ENCODE assay signal across 18 cellular contexts in genomic region chr1:209561561-209561960, GRCh38. TPM values are rescaled to one million over a fixed set of nuclear protein-coding genes. Genes with fewer than 3 reads are reported as not detected.
DNase-seq lines count a peak whose midpoint lies in the region; ATAC-seq, FAIRE-seq and TF ChIP-seq lines count a peak whose summit lies in the region.
"Had no signal": no experiment of that assay in that cellular context is flagged by ENCODE, and none has a peak within 500 bp of the region (broad histone marks: within the 10 kb centered on the region; RNA-seq: fewer than 3 reads in every experiment).

No MANE protein-coding gene starts in this region.

- no peak for DNase-seq in GM23338 (ENCODE audit: low spot score)
- DNase-seq in NCI-H82 treated with DMSO at 0.1 percent for 48 hours (lab: John Stamatoyannopoulos, UW; ENCODE audit: unreplicated experiment), result peak; percentile 88
- DNase-seq in glutamatergic neuron, result peak; percentile 28
- DNase-seq in trophoblast cell, result no peak
- DNase-seq in testis, result no peak
- no peak for DNase-seq in activated CD4-positive, alpha-beta T cell treated with anti-CD3 and anti-CD28 coated beads, Interleukin-2, amount 50 U/mL, for 1 hour
- no peak for DNase-seq in DMS153 (lab: John Stamatoyannopoulos, UW)
- no peak for DNase-seq in HepG2 (ENCODE audit: low spot score)
- DNase-seq: CD8-positive, alpha-beta T cell; COR-L47 had no signal

- in situ Hi-C loops in HepG2 (cut with HindIII; ENCODE audit: extremely low pct_ligation_motif_present, low pct_unique_long_range_greater_than_20kb), result no loop called here

- no CpG with 5 or more reads among the region's 5 CpGs for WGBS in trophoblast cell (ENCODE audit: extremely low coverage, insufficient coverage, insufficient read length)
- WGBS in testis, 2 donors, result 84 to 87% methylated on average over 5 of the region's 5 CpGs
- WGBS in HepG2 (ENCODE audit: low lambda C conversion rate), result 5% methylated on average over 5 of the region's 5 CpGs

- H4K8ac ChIP-seq in trophoblast cell (ENCODE audit: low read depth, low read length), result no peak overlapping the region

- TF ChIP-seq EP300 in HepG2 (IDR thresholded peaks at IDR 0.05; ENCODE audit: low read depth in 2 of 2, low read length in 2 of 2), result no peak
- TF ChIP-seq EP300 in HepG2 (CRISPR knock-in tag; IDR thresholded peaks at IDR 0.05; ENCODE audit: borderline replicate concordance), result no peak

- no peak overlapping the region for H2AK5ac ChIP-seq in trophoblast cell (ENCODE audit: low read length)

- H4K20me1 ChIP-seq in GM23338 (replicated peaks; ENCODE audit: insufficient read depth), result no peaks in the 10 kb centered on the region
- no peaks in the 10 kb centered on the region for H4K20me1 ChIP-seq in HepG2 (ENCODE audit: insufficient read depth, low read length)

- H3K4me3 ChIP-seq in GM23338 (no peak overlapping the region), trophoblast cell (ENCODE audit: low read depth, low read length) (peak overlapping the region; percentile 11), testis (no peak overlapping the region), HepG2 (replicated peaks in 1 of 3; ENCODE audit: insufficient read depth in 1 of 3, low read depth in 2 of 3, low read length in 3 of 3) (no peak overlapping the region)
- H3K4me3 ChIP-seq: A549 had no signal

- ATAC-seq in GM23338 (no peak), HepG2 (no peak)
- ATAC-seq: A549; CD8-positive, alpha-beta T cell; HCT116 had no signal

- 0 out of 2 replicates have a peak overlapping the region, but pooled peaks have one; percentile 52 for H2AFZ ChIP-seq in GM23338
- H2AFZ ChIP-seq in trophoblast cell (ENCODE audit: insufficient read depth, low read length, poor library complexity), result no peak overlapping the region
- no peak overlapping the region for H2AFZ ChIP-seq in HepG2 (ENCODE audit: low read length)

- no peak overlapping the region for H3K23ac ChIP-seq in trophoblast cell (ENCODE audit: low read length)

- POLR2A ChIA-PET in HepG2 (lab: Yijun Ruan, JAX), result interaction anchor here (0.6 kb wide), 1 partner anchor 297 kb away, joined by 4 read pairs; no protein-coding TSS in a partner anchor

- no peaks in the 10 kb centered on the region for H3K79me1 ChIP-seq in trophoblast cell (ENCODE audit: low read length)

- no peak overlapping the region for H3K14ac ChIP-seq in trophoblast cell (ENCODE audit: low read length)

- H3K27ac Mint-ChIP-seq in GM23338 (no peak overlapping the region), glutamatergic neuron (ENCODE audit: unreplicated experiment) (peak overlapping the region; percentile 78)
- H3K27ac Mint-ChIP-seq: CD8-positive, alpha-beta T cell had no signal

- H3K4ac ChIP-seq in trophoblast cell (ENCODE audit: low read depth, low read length), result no peak overlapping the region

- H3K79me2 ChIP-seq in GM23338 (replicated peaks; ENCODE audit: insufficient read depth), result no peaks in the 10 kb centered on the region
- H3K79me2 ChIP-seq in trophoblast cell (ENCODE audit: control insufficient read depth, insufficient read depth, low read length, poor library complexity), result no peaks in the 10 kb centered on the region
- no peaks in the 10 kb centered on the region for H3K79me2 ChIP-seq in HepG2 (ENCODE audit: insufficient read depth, low read length)

- no peak overlapping the region for H2BK5ac ChIP-seq in trophoblast cell (ENCODE audit: low read depth, low read length, poor library complexity)

- H3K9ac ChIP-seq in trophoblast cell (ENCODE audit: low read length), result no peak overlapping the region
- H3K9ac ChIP-seq in HepG2 (ENCODE audit: insufficient read depth, low read depth, low read length), result no peak overlapping the region

- intact Hi-C loops in testis (cut with DNase I; ENCODE audit: low total_unique reads) (no loop called here), HepG2 (cut with micrococcal nuclease; ENCODE audit: unreplicated experiment) (no loop called here)

- no peaks in the 10 kb centered on the region for H3K27me3 ChIP-seq in GM23338 (ENCODE audit: insufficient read depth)
- H3K27me3 ChIP-seq in trophoblast cell (ENCODE audit: insufficient read depth, low read length), result no peaks in the 10 kb centered on the region
- no peaks in the 10 kb centered on the region for H3K27me3 ChIP-seq in testis
- H3K27me3 ChIP-seq in HepG2 (ENCODE audit: control insufficient read depth in 1 of 2, insufficient read depth in 2 of 2, low read length in 2 of 2), result no peaks in the 10 kb centered on the region; a peak in 1 of 5 replicates
- H3K27me3 ChIP-seq: BE2C had no signal

- H3K27ac ChIP-seq in GM23338 (ENCODE audit: low read depth), result no peak overlapping the region
- H3K27ac ChIP-seq in trophoblast cell (ENCODE audit: low read depth, low read length), result no peak overlapping the region
- no peak overlapping the region for H3K27ac ChIP-seq in testis
- H3K27ac ChIP-seq in HepG2 (ENCODE audit: extremely low read length, insufficient read depth, low read length), result no peak overlapping the region
- H3K27ac ChIP-seq: A549, C4-2B had no signal

- TF ChIP-seq POLR2A in testis (IDR thresholded peaks at IDR 0.05) (no peak), HepG2 (IDR thresholded peaks at IDR 0.05; ENCODE audit: insufficient read depth in 1 of 2, low read depth in 2 of 2, low read length in 2 of 2) (no peak)

- H3K4me2 ChIP-seq in GM23338, result no peak overlapping the region
- no peak overlapping the region for H3K4me2 ChIP-seq in trophoblast cell (ENCODE audit: low read length)
- no peak overlapping the region for H3K4me2 ChIP-seq in HepG2 (ENCODE audit: low read depth, low read length)
- H3K4me2 ChIP-seq: A549 had no signal

- CTCF ChIA-PET in HepG2 (lab: Yijun Ruan, JAX; ENCODE audit: low intra/inter-chr PET ratio, low total read pairs), result no interaction called here

- H3K9me3 ChIP-seq in trophoblast cell (ENCODE audit: insufficient read depth, low read depth, low read length) (no peaks in the 10 kb centered on the region), testis (no peaks in the 10 kb centered on the region), HepG2 (ENCODE audit: low read length) (no peaks in the 10 kb centered on the region)
- H3K9me3 ChIP-seq: A549, BE2C had no signal

- no peaks in the 10 kb centered on the region for H3K36me3 ChIP-seq in GM23338 (ENCODE audit: insufficient read depth)
- no peaks in the 10 kb centered on the region for H3K36me3 ChIP-seq in trophoblast cell (ENCODE audit: control insufficient read depth in 1 of 2, insufficient read depth in 2 of 2, low read length in 2 of 2)
- H3K36me3 ChIP-seq in testis (ENCODE audit: low read depth, missing control alignments), result no peaks in the 10 kb centered on the region
- no peaks in the 10 kb centered on the region for H3K36me3 ChIP-seq in HepG2 (replicated peaks in 1 of 2; ENCODE audit: control insufficient read depth in 1 of 2, insufficient read depth in 2 of 2, low read length in 2 of 2)
- H3K36me3 ChIP-seq: BE2C had no signal

- H3K27me3 Mint-ChIP-seq in GM23338 (ENCODE audit: insufficient read depth, low read depth, poor library complexity) (peaks cover 11% of the 10 kb centered on the region), glutamatergic neuron (ENCODE audit: unreplicated experiment) (peaks cover 10% of the 10 kb centered on the region)

- no peaks in the 10 kb centered on the region for H3K9me3 Mint-ChIP-seq in GM23338
- peaks cover 4% of the 10 kb centered on the region for H3K9me3 Mint-ChIP-seq in glutamatergic neuron (ENCODE audit: unreplicated experiment)
- H3K9me3 Mint-ChIP-seq: CD8-positive, alpha-beta T cell had no signal

- H3K4me1 Mint-ChIP-seq in GM23338 (peaks cover 24% of the 10 kb centered on the region), glutamatergic neuron (ENCODE audit: low read depth, unreplicated experiment) (peaks cover 39% of the 10 kb centered on the region)

- no peaks in the 10 kb centered on the region for H3F3A ChIP-seq in GM23338 (replicated peaks; ENCODE audit: low read depth)

- no peak overlapping the region for H2BK120ac ChIP-seq in trophoblast cell (ENCODE audit: insufficient read depth, low read length, poor library complexity)

- no peak overlapping the region for H4K91ac ChIP-seq in trophoblast cell (ENCODE audit: low read depth, low read length)

- H3K36me3 Mint-ChIP-seq in GM23338 (ENCODE audit: low read depth), result no peaks in the 10 kb centered on the region
- H3K36me3 Mint-ChIP-seq in glutamatergic neuron (ENCODE audit: unreplicated experiment), result no peaks in the 10 kb centered on the region
- H3K36me3 Mint-ChIP-seq: CD8-positive, alpha-beta T cell had no signal

- H4K12ac ChIP-seq in trophoblast cell (ENCODE audit: low read depth, low read length), result no peak overlapping the region

- TF ChIP-seq CTCF in GM23338 (conservative IDR thresholded peaks at IDR 0.05; ENCODE audit: low read depth in 2 of 2) (no peak), glutamatergic neuron (IDR thresholded peaks at IDR 0.05; ENCODE audit: partially characterized antibody, unreplicated experiment) (no peak), testis (IDR thresholded peaks at IDR 0.05) (no peak), HepG2 (CRISPR knock-in tag; IDR thresholded peaks at IDR 0.05) (no peak)

- H3K4me1 ChIP-seq in GM23338 (ENCODE audit: insufficient read depth) (peaks cover 15% of the 10 kb centered on the region), trophoblast cell (ENCODE audit: control insufficient read depth in 1 of 2, insufficient read depth in 2 of 2, low read length in 2 of 2) (peaks cover 0 to 6% of the 10 kb centered on the region in 2 experiments), testis (no peaks in the 10 kb centered on the region), HepG2 (ENCODE audit: insufficient read depth, low read length) (no peaks in the 10 kb centered on the region)
- H3K4me1 ChIP-seq: A549 had no signal

- no peak for FAIRE-seq in HepG2 (lab: Jason Lieb, UNC)
- FAIRE-seq: A549, D721Med, H54, HTR-8/SVneo had no signal

- no TSS peak for BruUV-seq in HepG2 (replicated peaks; lab: Mats Ljungman, UMichigan)

- no peak overlapping the region for H3K4me3 Mint-ChIP-seq in GM23338
- peak overlapping the region; percentile 51 for H3K4me3 Mint-ChIP-seq in glutamatergic neuron (ENCODE audit: unreplicated experiment)
- H3K4me3 Mint-ChIP-seq: CD8-positive, alpha-beta T cell had no signal

- H3K18ac ChIP-seq in trophoblast cell (ENCODE audit: low read length), result no peak overlapping the region

- no peak overlapping the region for H2BK12ac ChIP-seq in trophoblast cell (ENCODE audit: low read length)

- H3K9me2 ChIP-seq in GM23338 (ENCODE audit: insufficient read depth), result no peaks in the 10 kb centered on the region

- no peak for TF ChIP-seq RAD21 in HepG2 (CRISPR knock-in tag; IDR thresholded peaks at IDR 0.05)

RNA-seq across cellular contexts. Expression of gene CAMK1G, which starts 22.0 kb away (rescaled TPM):
- 0.76 and 2.8 TPM in 2 replicates for total RNA-seq in GM23338 (2014; rRNA removed; shearing (Covaris generic))
- polyA plus RNA-seq in GM23338 (2016; fragmentation: Nextera tagmentation; extraction: Ambion mirVana), result 0.09 and 0.32 TPM in 2 replicates
- 2.0 TPM for total RNA-seq in glutamatergic neuron (ENCODE audit: unreplicated experiment)
- 11.6 and 13.5 TPM in 2 replicates for polyA plus RNA-seq in trophoblast cell (2013)
- total RNA-seq in testis, result 1 to 10 TPM; 1.1 to 1.4 TPM
- polyA plus RNA-seq in testis (ENCODE audit: insufficient read depth, low read depth, low replicate concordance), result 2.0 TPM
- total RNA-seq in HepG2 (2016; rRNA removed; fragmentation: Illumina TruSeq; extraction: Trizol), result not detected in 2 replicates
- not detected in 2 replicates for total RNA-seq in HepG2 (2016; cell fraction: cytosol; rRNA removed; fragmentation: Illumina TruSeq; extraction: Trizol; ENCODE audit: low read depth)
- total RNA-seq in HepG2 (2016; cell fraction: insoluble cytoplasmic fraction; rRNA removed; fragmentation: Illumina TruSeq; extraction: Trizol), result not detected in 2 replicates
- not detected in 2 replicates for total RNA-seq in HepG2 (2016; cell fraction: membrane; rRNA removed; fragmentation: Illumina TruSeq; extraction: Trizol)
- not detected in 2 replicates for total RNA-seq in HepG2 (2016; cell fraction: nucleus; rRNA removed; fragmentation: Illumina TruSeq; extraction: Trizol)
- polyA plus RNA-seq in HepG2 (2011; rRNA removed), result not detected in 2 replicates
- polyA plus RNA-seq in HepG2 (2011; cell fraction: cytosol; rRNA removed), result not detected in 2 replicates
- not detected in 2 replicates for polyA plus RNA-seq in HepG2 (2011; cell fraction: nucleus; rRNA removed)
- polyA plus RNA-seq in HepG2 (2012), result not detected in 2 replicates
- polyA plus RNA-seq in HepG2 (2016; cell fraction: cytosol; fragmentation: Illumina TruSeq; extraction: Trizol; ENCODE audit: low read depth), result not detected in 2 replicates
- not detected in 2 replicates for polyA plus RNA-seq in HepG2 (2016; cell fraction: insoluble cytoplasmic fraction; fragmentation: Illumina TruSeq; extraction: Trizol; ENCODE audit: low read depth)
- polyA plus RNA-seq in HepG2 (2016; cell fraction: membrane; fragmentation: Illumina TruSeq; extraction: Trizol; ENCODE audit: low read depth), result not detected in 2 replicates
- not detected in 2 replicates for polyA plus RNA-seq in HepG2 (2016; cell fraction: nucleus; fragmentation: Illumina TruSeq; extraction: Trizol; ENCODE audit: insufficient read depth, low read depth)
- polyA minus RNA-seq in HepG2 (2011; rRNA and poly(A)+ RNA removed; ENCODE audit: low replicate concordance), result not detected in 2 replicates
- not detected in 2 replicates for polyA minus RNA-seq in HepG2 (2011; cell fraction: cytosol; rRNA and poly(A)+ RNA removed)
- not detected in 2 replicates for polyA minus RNA-seq in HepG2 (2011; cell fraction: nucleus; rRNA and poly(A)+ RNA removed)
- total RNA-seq: CD8-positive, alpha-beta T cell; Daoy had no signal

Comparison
In these comparisons a context has a peak if more than half of its experiments do, and no peak if none do; other contexts are left out.
1. DNase-seq: peak in NCI-H82 treated with DMSO at 0.1 percent for 48 hours (single experiment) and glutamatergic neuron (single experiment); none in GM23338 (single experiment), trophoblast cell (0 of 2), testis (single experiment), activated CD4-positive, alpha-beta T cell treated with anti-CD3 and anti-CD28 coated beads, Interleukin-2, amount 50 U/mL, for 1 hour (single experiment), DMS153 (single experiment) and HepG2 (single experiment).